Comparison of ENCODE assay signal across 17 cellular contexts in the genomic region with DNA sequence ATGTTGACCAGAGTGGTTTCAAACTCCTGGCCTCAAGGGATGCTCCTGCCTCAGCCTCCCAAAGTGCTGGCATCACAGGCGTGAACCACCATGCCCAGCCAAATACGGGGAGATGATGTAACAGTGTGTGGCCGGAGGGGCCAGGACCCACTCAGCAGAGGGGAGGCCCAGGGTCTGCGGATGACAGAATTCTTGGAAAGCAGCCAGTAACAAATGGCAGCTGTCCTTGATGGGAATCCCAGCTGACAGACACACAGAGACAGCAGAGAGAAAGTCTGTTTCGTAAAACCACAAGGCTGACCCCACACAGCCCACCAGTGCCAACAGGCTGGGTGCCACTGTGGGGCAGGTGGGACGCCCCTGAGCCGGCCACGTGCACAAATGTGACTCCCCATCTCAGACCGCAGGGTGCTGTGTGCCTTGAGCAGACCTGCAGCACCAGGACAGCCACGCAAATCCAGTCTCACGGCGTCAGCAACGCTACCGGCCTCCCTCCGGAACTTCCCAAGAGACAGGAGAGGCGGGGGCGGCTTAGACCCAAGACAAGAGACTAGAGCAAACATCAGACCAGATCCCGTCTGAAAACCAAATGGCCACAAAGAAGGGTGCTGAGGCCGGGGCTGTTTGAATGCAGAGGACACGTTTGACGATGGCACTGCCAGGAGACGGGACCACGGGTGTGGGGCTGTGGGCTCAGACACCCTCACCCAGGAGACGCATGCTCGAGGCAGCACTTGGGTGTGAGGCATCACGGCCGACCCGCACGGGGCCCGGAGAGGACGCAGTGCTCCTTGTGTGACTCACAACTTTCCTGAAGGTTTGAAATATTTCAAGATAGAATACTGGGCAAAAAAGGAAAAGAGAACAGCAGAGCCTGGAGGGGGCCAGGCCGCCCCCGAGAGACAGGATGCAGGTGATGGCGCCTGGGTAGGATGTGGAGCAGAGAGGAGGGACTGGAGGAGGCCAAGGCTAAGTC. TPM values are rescaled to one million over a fixed set of nuclear protein-coding genes. Genes with fewer than 3 reads are reported as not detected.
DNase-seq lines count a peak whose midpoint lies in the region; FAIRE-seq and TF ChIP-seq lines count a peak whose summit lies in the region.
"Had no signal": no experiment of that assay in that cellular context is flagged by ENCODE, and none has a peak within 500 bp of the region (broad histone marks: within the 10 kb centered on the region; RNA-seq: fewer than 3 reads in every experiment).

No MANE protein-coding gene starts in this region.

- DNase-seq in CD4-positive, alpha-beta memory T cell, result no peak
- DNase-seq in LHCN-M2 (ENCODE audit: low read depth) (peak; percentile 59), H1 (ENCODE audit: low read depth in 1 of 2, low spot score in 2 of 2) (no peak), putamen (ENCODE audit: low spot score) (no peak), DMS114 treated with DMSO at 0.1 percent for 48 hours (lab: John Stamatoyannopoulos, UW; ENCODE audit: unreplicated experiment) (no peak), mucosa of gallbladder (ENCODE audit: low spot score) (no peak)
- DNase-seq: activated CD4-positive, alpha-beta T cell treated with anti-CD3 and anti-CD28 coated beads for 48 hours; C1 segment of cervical spinal cord; effector CD4-positive, alpha-beta T cell; mammary epithelial cell; NCI-H1048; NCI-H446 treated with DMSO at 0.1 percent for 48 hours; T-helper 17 cell had no signal

- H3K56ac ChIP-seq in H1 (replicated peaks; ENCODE audit: insufficient read length, low read depth, low read length), result no peak overlapping the region

- no peak overlapping the region for H3K4ac ChIP-seq in H1 (replicated peaks; ENCODE audit: insufficient read length, low read depth, low read length)

- H4K5ac ChIP-seq in H1 (ENCODE audit: insufficient read length, low read depth, low read length), result no peak overlapping the region

- intact Hi-C loops in CD4-positive, alpha-beta memory T cell (cut with micrococcal nuclease), result no loop called here

- H3K4me1 Mint-ChIP-seq in CD4-positive, alpha-beta memory T cell, result peaks cover 0 to 7% (median 1%) of the 10 kb centered on the region in 4 donors

- no peak overlapping the region for H3K4me3 ChIP-seq in CD4-positive, alpha-beta memory T cell (ENCODE audit: low read length in 2 of 2)
- H3K4me3 ChIP-seq in H1 (ENCODE audit: extremely low read depth in 1 of 4, insufficient read depth in 2 of 4, low read depth in 3 of 4, low read length in 4 of 4), result no peak overlapping the region
- H3K4me3 ChIP-seq: PC-9, smooth muscle cell had no signal

- POLR2A ChIA-PET in CD4-positive, alpha-beta memory T cell (lab: Charles Lee; ENCODE audit: partially characterized antibody), result no interaction called here
- POLR2A ChIA-PET in H1 (lab: Charles Lee; ENCODE audit: partially characterized antibody), result interaction anchor here (1.2 kb wide), 1 partner anchor 10 kb away, joined by 3 read pairs; no protein-coding TSS in a partner anchor

- no peak overlapping the region for H3K4me2 ChIP-seq in H1 (ENCODE audit: insufficient read depth in 1 of 2, low read depth in 2 of 2, low read length in 2 of 2)
- H3K4me2 ChIP-seq: PC-9, smooth muscle cell had no signal

- no peak overlapping the region for H2BK120ac ChIP-seq in H1 (replicated peaks; ENCODE audit: low read depth, low read length)

- H3K9me3 Mint-ChIP-seq in CD4-positive, alpha-beta memory T cell, result peaks cover 0 to 2% (median 0%) of the 10 kb centered on the region in 8 donors
- H3K9me3 Mint-ChIP-seq: activated T-helper 2 cell treated with anti-CD3 and anti-CD28 coated beads, Interferon-gamma antibody, Interleukin-2, Interleukin-4, amounts not matched to agents 10 μg/mL and 5 μg/mL and 100 μg/mL, durations not matched to agents 14 hours and 24 hours and 36 hours had no signal

- no peaks in the 10 kb centered on the region for H3K79me1 ChIP-seq in H1 (ENCODE audit: low read depth, low read length)

- TF ChIP-seq CTCF in H1 (IDR thresholded peaks at IDR 0.05; ENCODE audit: control extremely low read depth in 1 of 3, insufficient read depth in 1 of 3, low read depth in 1 of 3, low read length in 3 of 3), result no peak

- H3K4me1 ChIP-seq in CD4-positive, alpha-beta memory T cell (ENCODE audit: insufficient read depth, low read length), result no peaks in the 10 kb centered on the region
- H3K4me1 ChIP-seq in H1 (replicated peaks in 1 of 4; ENCODE audit: control insufficient read depth in 3 of 4, insufficient read depth in 4 of 4, low read length in 3 of 4), result no peaks in the 10 kb centered on the region

- H3K9ac ChIP-seq in H1 (replicated peaks in 1 of 4; ENCODE audit: extremely low read depth in 1 of 4, low read depth in 3 of 4, low read length in 3 of 4), result no peak overlapping the region

- H3K18ac ChIP-seq in H1 (ENCODE audit: extremely low read depth, low read length), result no peak overlapping the region

- no peak overlapping the region for H3K14ac ChIP-seq in H1 (ENCODE audit: insufficient read length)

- 91% methylated on average over 34 of the region's 34 CpGs; no CpG with 5 or more reads in 1 of the 2 experiments for WGBS in H1 (ENCODE audit: extremely low coverage in 1 of 2, insufficient coverage in 1 of 2, insufficient read length in 1 of 2, insufficient replicate concordance in 2 of 2, low coverage in 1 of 2, low lambda C conversion rate in 2 of 2, missing lambda C conversion rate in 1 of 2), 2 experiments

- no peak overlapping the region for H2BK12ac ChIP-seq in H1 (ENCODE audit: low read depth, low read length)

- H3K27ac ChIP-seq in CD4-positive, alpha-beta memory T cell (ENCODE audit: low read depth, low read length), result no peak overlapping the region
- no peak overlapping the region for H3K27ac ChIP-seq in H1 (ENCODE audit: low read depth, low read length)
- H3K27ac ChIP-seq: PC-9 had no signal

- FAIRE-seq in H1 (lab: Jason Lieb, UNC), result no peak

- CTCF ChIA-PET in CD4-positive, alpha-beta memory T cell (lab: Charles Lee; ENCODE audit: partially characterized antibody), result no interaction called here
- CTCF ChIA-PET in H1 (lab: Charles Lee; ENCODE audit: partially characterized antibody), result interaction anchor here (1.1 kb wide), 1 partner anchor 16 kb away, joined by 5 read pairs; no protein-coding TSS in a partner anchor

- no peak overlapping the region for H3K23ac ChIP-seq in H1 (ENCODE audit: insufficient read length)

- peaks cover 13 to 25% of the 10 kb centered on the region in 2 donors for H3K36me3 Mint-ChIP-seq in CD4-positive, alpha-beta memory T cell

- H3K23me2 ChIP-seq in H1 (ENCODE audit: low read depth, low read length), result no peaks in the 10 kb centered on the region

- H3K27me3 Mint-ChIP-seq in CD4-positive, alpha-beta memory T cell, result no peaks in the 10 kb centered on the region
- H3K27me3 Mint-ChIP-seq: T-helper 17 cell had no signal

- H2AFZ ChIP-seq in H1 (ENCODE audit: low read length), result no peak overlapping the region
- H2AFZ ChIP-seq: PC-9 had no signal

- no peaks in the 10 kb centered on the region for H3K79me2 ChIP-seq in H1 (ENCODE audit: control insufficient read depth in 1 of 2, insufficient read depth in 2 of 2, low read length in 2 of 2)

- no peaks in the 10 kb centered on the region for H3K9me3 ChIP-seq in CD4-positive, alpha-beta memory T cell (ENCODE audit: control insufficient read depth in 1 of 2, low read length in 2 of 2)
- no peaks in the 10 kb centered on the region for H3K9me3 ChIP-seq in H1 (ENCODE audit: insufficient read depth in 2 of 2, low read depth in 1 of 2, low read length in 1 of 2)

- H4K91ac ChIP-seq in H1 (replicated peaks; ENCODE audit: insufficient read length, low read length), result no peak overlapping the region

- H2AK5ac ChIP-seq in H1 (ENCODE audit: low read depth, low read length), result no peak overlapping the region

- TF ChIP-seq RAD21 in H1 (IDR thresholded peaks at IDR 0.05 in 1 of 2, conservative IDR thresholded peaks at IDR 0.05 in 1 of 2; ENCODE audit: low read depth in 2 of 2, low read length in 2 of 2), result no peak

- no peak overlapping the region for H2BK5ac ChIP-seq in H1 (ENCODE audit: low read depth, low read length)

- no peaks in the 10 kb centered on the region for H3K27me3 ChIP-seq in CD4-positive, alpha-beta memory T cell (ENCODE audit: insufficient read depth, low read length)
- no peaks in the 10 kb centered on the region for H3K27me3 ChIP-seq in H1 (replicated peaks in 1 of 4; ENCODE audit: control insufficient read depth in 3 of 4, extremely low read depth in 1 of 4, insufficient read depth in 3 of 4, low read length in 3 of 4)

- H3K27ac Mint-ChIP-seq in CD4-positive, alpha-beta memory T cell, result peak overlapping the region in 4 of 7 donors; percentile 24 to 59 (median 54)
- H3K27ac Mint-ChIP-seq: activated T-helper 2 cell treated with anti-CD3 and anti-CD28 coated beads, Interferon-gamma antibody, Interleukin-2, Interleukin-4, amounts not matched to agents 10 μg/mL and 5 μg/mL and 100 μg/mL, durations not matched to agents 14 hours and 24 hours and 36 hours; T-helper 17 cell had no signal

- no peak overlapping the region for H2BK15ac ChIP-seq in H1 (ENCODE audit: low read length)

- peaks cover 0 to 11% of the 10 kb centered on the region in 2 experiments for H4K20me1 ChIP-seq in H1 (replicated peaks in 1 of 2; ENCODE audit: control insufficient read depth in 1 of 2, insufficient read depth in 2 of 2, low read length in 2 of 2)

- TF ChIP-seq POLR2A in H1 (IDR thresholded peaks at IDR 0.05; ENCODE audit: control extremely low read depth in 1 of 2, low read depth in 2 of 2, low read length in 2 of 2), result no peak

- TF ChIP-seq EP300 in H1 (IDR thresholded peaks at IDR 0.05; ENCODE audit: borderline replicate concordance in 1 of 2, low read depth in 2 of 2, low read length in 2 of 2), result no peak

- peak overlapping the region; percentile 25 for H4K8ac ChIP-seq in H1 (ENCODE audit: extremely low read depth, insufficient read depth, low read length)

- H3K36me3 ChIP-seq in CD4-positive, alpha-beta memory T cell (ENCODE audit: insufficient read depth, low read length), result peaks cover 56% of the 10 kb centered on the region
- H3K36me3 ChIP-seq in H1 (ENCODE audit: control insufficient read depth in 2 of 4, insufficient read depth in 4 of 4, low read length in 3 of 4), result peaks cover 0 to 24% (median under 1%) of the 10 kb centered on the region in 4 experiments; a peak in 2 of 8 replicates

- H3K4me3 Mint-ChIP-seq in CD4-positive, alpha-beta memory T cell, result no peak overlapping the region
- H3K4me3 Mint-ChIP-seq: T-helper 17 cell had no signal

- H2BK20ac ChIP-seq in H1 (ENCODE audit: low read length), result no peak overlapping the region

RNA-seq across cellular contexts. Expression of a gene that starts 24.6 kb away (rescaled TPM):
- 10 to 100 TPM; 20.4 to 21.1 TPM for total RNA-seq in CD4-positive, alpha-beta memory T cell
- 10 to 100 TPM; 11.5 to 13.6 TPM for polyA plus RNA-seq in CD4-positive, alpha-beta memory T cell
- total RNA-seq in LHCN-M2 (2014; rRNA removed) (17.8 and 18.7 TPM in 2 replicates), mucosa of gallbladder (15.0 TPM)
- 20.8 TPM for polyA plus RNA-seq in LHCN-M2 (2012)
- total RNA-seq in H1 (2021; fragmentation: NEBNext Ultra II Directional; extraction: Animal tissue kit (Norgen Biotek cat#: 25700)), result 42.9 and 49.7 TPM in 2 replicates
- 32.7 and 45.4 TPM in 2 replicates for polyA plus RNA-seq in H1 (2011; rRNA removed)
- polyA plus RNA-seq in H1 (2011; cell fraction: cytosol; rRNA removed), result 29.7 TPM
- polyA plus RNA-seq in H1 (2011; cell fraction: nucleus; rRNA removed), result 60.2 TPM
- 22.3 to 36.0 TPM (median 28.1 TPM) in 4 replicates for polyA plus RNA-seq in H1 (2012, experiment 1 of 2)
- 31.0 TPM for polyA plus RNA-seq in H1 (2012, experiment 2 of 2)
- 62.2 TPM for polyA plus RNA-seq in H1 (2013, experiment 1 of 2)
- polyA plus RNA-seq in H1 (2013, experiment 2 of 2), result 60.5 TPM
- polyA minus RNA-seq in H1 (2011; rRNA and poly(A)+ RNA removed), result 10.7 and 10.9 TPM in 2 replicates
- polyA minus RNA-seq in H1 (2011; cell fraction: cytosol; rRNA and poly(A)+ RNA removed), result 19.5 TPM
- polyA minus RNA-seq in H1 (2011; cell fraction: nucleus; rRNA and poly(A)+ RNA removed), result 20.0 TPM

RNA-seq across cellular contexts. Expression of a gene that starts 24.7 kb away (rescaled TPM):
- total RNA-seq in CD4-positive, alpha-beta memory T cell, result 100 to 1,000 TPM; 129 to 137 TPM
- 10 to 100 TPM; 90.5 to 92.9 TPM for polyA plus RNA-seq in CD4-positive, alpha-beta memory T cell
- total RNA-seq in LHCN-M2 (2014; rRNA removed) (20.5 and 21.9 TPM in 2 replicates), mucosa of gallbladder (28.4 TPM)
- 6.6 TPM for polyA plus RNA-seq in LHCN-M2 (2012)
- 28.7 and 31.2 TPM in 2 replicates for total RNA-seq in H1 (2021; fragmentation: NEBNext Ultra II Directional; extraction: Animal tissue kit (Norgen Biotek cat#: 25700))
- 29.8 and 36.6 TPM in 2 replicates for polyA plus RNA-seq in H1 (2011; rRNA removed)
- 33.3 TPM for polyA plus RNA-seq in H1 (2011; cell fraction: cytosol; rRNA removed)
- 86.5 TPM for polyA plus RNA-seq in H1 (2011; cell fraction: nucleus; rRNA removed)
- 11.9 to 24.8 TPM (median 22.4 TPM) in 4 replicates for polyA plus RNA-seq in H1 (2012, experiment 1 of 2)
- polyA plus RNA-seq in H1 (2012, experiment 2 of 2), result 21.8 TPM
- polyA plus RNA-seq in H1 (2013, experiment 1 of 2), result 24.2 TPM
- 22.1 TPM for polyA plus RNA-seq in H1 (2013, experiment 2 of 2)
- 11.7 and 12.3 TPM in 2 replicates for polyA minus RNA-seq in H1 (2011; rRNA and poly(A)+ RNA removed)
- 23.6 TPM for polyA minus RNA-seq in H1 (2011; cell fraction: cytosol; rRNA and poly(A)+ RNA removed)
- polyA minus RNA-seq in H1 (2011; cell fraction: nucleus; rRNA and poly(A)+ RNA removed), result 24.6 TPM

RNA-seq across cellular contexts. Expression of a gene that starts 44.6 kb away (rescaled TPM):
- total RNA-seq in CD4-positive, alpha-beta memory T cell, result 10 to 100 TPM; 14.0 to 15.7 TPM
- 10 to 100 TPM; 11.6 to 22.9 TPM for polyA plus RNA-seq in CD4-positive, alpha-beta memory T cell
- total RNA-seq in LHCN-M2 (2014; rRNA removed) (0.19 and 0.57 TPM in 2 replicates), mucosa of gallbladder (1.9 TPM)
- polyA plus RNA-seq in LHCN-M2 (2012), result 0.44 TPM
- total RNA-seq in H1 (2021; fragmentation: NEBNext Ultra II Directional; extraction: Animal tissue kit (Norgen Biotek cat#: 25700)), result 8.5 and 8.7 TPM in 2 replicates
- polyA plus RNA-seq in H1 (2011; rRNA removed), result 13.3 and 15.8 TPM in 2 replicates
- polyA plus RNA-seq in H1 (2011; cell fraction: cytosol; rRNA removed), result 9.4 TPM
- 11.3 TPM for polyA plus RNA-seq in H1 (2011; cell fraction: nucleus; rRNA removed)
- polyA plus RNA-seq in H1 (2012, experiment 1 of 2), result 5.5 to 8.7 TPM (median 8.3 TPM) in 4 replicates
- 9.6 TPM for polyA plus RNA-seq in H1 (2012, experiment 2 of 2)
- polyA plus RNA-seq in H1 (2013, experiment 1 of 2), result 9.0 TPM
- polyA plus RNA-seq in H1 (2013, experiment 2 of 2), result 9.0 TPM
- polyA minus RNA-seq in H1 (2011; rRNA and poly(A)+ RNA removed), result 4.3 and 5.2 TPM in 2 replicates
- polyA minus RNA-seq in H1 (2011; cell fraction: cytosol; rRNA and poly(A)+ RNA removed), result 7.3 TPM
- polyA minus RNA-seq in H1 (2011; cell fraction: nucleus; rRNA and poly(A)+ RNA removed), result 4.7 TPM
- total RNA-seq: fibroblast of villous mesenchyme, mammary epithelial cell had no signal

RNA-seq across cellular contexts. Expression of a gene that starts 54.1 kb away (rescaled TPM):
- 100 to 1,000 TPM; 274 to 302 TPM for total RNA-seq in CD4-positive, alpha-beta memory T cell
- polyA plus RNA-seq in CD4-positive, alpha-beta memory T cell, result 10 to 100 TPM; 12.0 to 67.5 TPM
- 138 and 140 TPM in 2 replicates for total RNA-seq in LHCN-M2 (2014; rRNA removed)
- 158 TPM for polyA plus RNA-seq in LHCN-M2 (2012)
- 63.6 and 67.5 TPM in 2 replicates for total RNA-seq in H1 (2021; fragmentation: NEBNext Ultra II Directional; extraction: Animal tissue kit (Norgen Biotek cat#: 25700))
- 42.3 and 62.6 TPM in 2 replicates for polyA plus RNA-seq in H1 (2011; rRNA removed)
- 43.1 TPM for polyA plus RNA-seq in H1 (2011; cell fraction: cytosol; rRNA removed)
- polyA plus RNA-seq in H1 (2011; cell fraction: nucleus; rRNA removed), result 361 TPM
- polyA plus RNA-seq in H1 (2012, experiment 1 of 2), result 37.5 to 75.6 TPM (median 65.9 TPM) in 4 replicates
- 43.7 TPM for polyA plus RNA-seq in H1 (2012, experiment 2 of 2)
- polyA plus RNA-seq in H1 (2013, experiment 1 of 2), result 76.1 TPM
- polyA plus RNA-seq in H1 (2013, experiment 2 of 2), result 73.2 TPM
- polyA minus RNA-seq in H1 (2011; rRNA and poly(A)+ RNA removed), result 19.7 and 34.2 TPM in 2 replicates
- 33.0 TPM for polyA minus RNA-seq in H1 (2011; cell fraction: cytosol; rRNA and poly(A)+ RNA removed)
- 63.0 TPM for polyA minus RNA-seq in H1 (2011; cell fraction: nucleus; rRNA and poly(A)+ RNA removed)
- 108 TPM for total RNA-seq in mucosa of gallbladder
